8 cellular contexts compared by ENCODE assay signal in genomic region chr9:6412572-6413364, GRCh38.
DNase-seq lines count a peak whose midpoint lies in the region; ATAC-seq and TF ChIP-seq lines count a peak whose summit lies in the region.

A gene with protein sequence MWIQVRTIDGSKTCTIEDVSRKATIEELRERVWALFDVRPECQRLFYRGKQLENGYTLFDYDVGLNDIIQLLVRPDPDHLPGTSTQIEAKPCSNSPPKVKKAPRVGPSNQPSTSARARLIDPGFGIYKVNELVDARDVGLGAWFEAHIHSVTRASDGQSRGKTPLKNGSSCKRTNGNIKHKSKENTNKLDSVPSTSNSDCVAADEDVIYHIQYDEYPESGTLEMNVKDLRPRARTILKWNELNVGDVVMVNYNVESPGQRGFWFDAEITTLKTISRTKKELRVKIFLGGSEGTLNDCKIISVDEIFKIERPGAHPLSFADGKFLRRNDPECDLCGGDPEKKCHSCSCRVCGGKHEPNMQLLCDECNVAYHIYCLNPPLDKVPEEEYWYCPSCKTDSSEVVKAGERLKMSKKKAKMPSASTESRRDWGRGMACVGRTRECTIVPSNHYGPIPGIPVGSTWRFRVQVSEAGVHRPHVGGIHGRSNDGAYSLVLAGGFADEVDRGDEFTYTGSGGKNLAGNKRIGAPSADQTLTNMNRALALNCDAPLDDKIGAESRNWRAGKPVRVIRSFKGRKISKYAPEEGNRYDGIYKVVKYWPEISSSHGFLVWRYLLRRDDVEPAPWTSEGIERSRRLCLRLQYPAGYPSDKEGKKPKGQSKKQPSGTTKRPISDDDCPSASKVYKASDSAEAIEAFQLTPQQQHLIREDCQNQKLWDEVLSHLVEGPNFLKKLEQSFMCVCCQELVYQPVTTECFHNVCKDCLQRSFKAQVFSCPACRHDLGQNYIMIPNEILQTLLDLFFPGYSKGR (plus strand): TSS chr9:6413199. CDS start chr9:6413491, 292 bp downstream.

- in situ Hi-C loops in GM18951 (cut with MboI; ENCODE audit: low sequenced_read_pairs, unreplicated experiment), result no loop called here

- peak; percentile 80 for ATAC-seq in HG03196 (IDR thresholded peaks at IDR 0.05; ENCODE audit: unreplicated experiment)

- peak; percentile 96 for TF ChIP-seq POLR2A in GM18951 (IDR thresholded peaks at IDR 0.05; ENCODE audit: extremely low read depth, insufficient read depth, insufficient read length)

- peak; percentile 96 for DNase-seq in AG08395 (ENCODE audit: low spot score)
- DNase-seq in NCI-H345 (lab: John Stamatoyannopoulos, UW), result peak; percentile 98
- DNase-seq in activated CD4-positive, CD25-positive, alpha-beta regulatory T cell (lab: John Stamatoyannopoulos, UW), result peak; percentile 97 to 99 (median 98)
- peak; percentile 98 for DNase-seq in central memory CD4-positive, alpha-beta T cell
- DNase-seq in iris pigment epithelial cell (ENCODE audit: low read depth), result peak; percentile 97
- DNase-seq in stimulated activated CD4-positive, alpha-beta T cell treated with anti-CD3 and anti-CD28 coated beads, Interleukin-12 subunit alpha, Interleukin-12 subunit beta, amount 100 ng/mL, for 4 hours, result peak; percentile 99

Comparison
In these comparisons a context has a peak if more than half of its experiments do, and no peak if none do; other contexts are left out.
1. Peak in every context shown above with its lines: DNase-seq and ATAC-seq.